Comparison of ENCODE assay signal across 12 cellular contexts in the genomic region with DNA sequence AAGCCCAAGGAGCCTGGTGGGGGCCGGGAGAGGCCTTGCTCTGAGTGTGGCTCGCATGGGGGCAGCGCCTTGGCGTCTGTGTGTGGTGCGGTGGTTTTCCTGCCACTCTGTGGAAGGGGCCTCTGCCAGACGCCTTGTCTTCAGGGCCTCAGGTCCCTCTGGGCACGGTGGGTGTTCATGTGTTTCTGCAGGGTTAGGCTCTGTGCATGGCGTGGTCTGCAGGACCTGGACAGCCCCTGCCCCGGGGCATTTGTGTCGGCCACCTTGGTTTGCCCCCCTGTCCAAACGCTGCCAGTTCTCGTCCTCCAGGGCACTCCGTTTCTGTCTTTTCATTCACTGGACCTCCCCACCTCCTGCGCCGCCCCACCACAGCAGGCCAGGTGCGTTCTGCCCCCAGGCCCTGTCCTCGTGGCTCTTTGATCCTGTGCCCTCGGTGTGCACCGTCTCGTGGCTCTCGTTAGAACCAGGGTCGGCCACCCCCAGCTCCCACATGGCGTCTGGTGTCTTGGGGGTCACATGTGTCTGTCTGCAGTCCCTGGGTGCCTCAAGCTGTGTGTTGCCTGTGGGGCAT. TPM values are rescaled to one million over a fixed set of nuclear protein-coding genes. Genes with fewer than 3 reads are reported as not detected.
DNase-seq lines count a peak whose midpoint lies in the region; ATAC-seq and TF ChIP-seq lines count a peak whose summit lies in the region.
"Had no signal": no experiment of that assay in that cellular context is flagged by ENCODE, and none has a peak within 500 bp of the region (broad histone marks: within the 10 kb centered on the region; RNA-seq: fewer than 3 reads in every experiment).

No MANE protein-coding gene starts in this region.

- H3K27ac ChIP-seq in CD4-positive, alpha-beta memory T cell (ENCODE audit: low read depth, low read length): peak overlapping the region; percentile 67
- H3K27ac ChIP-seq in right atrium auricular region: no peak overlapping the region

- peak overlapping the region; percentile 98 to 100 (median 99) for H3K27ac Mint-ChIP-seq in CD4-positive, alpha-beta memory T cell
- H3K27ac Mint-ChIP-seq in central memory CD8-positive, alpha-beta T cell (ENCODE audit: low read depth): peak overlapping the region; percentile 99
- H3K27ac Mint-ChIP-seq in natural killer cell treated with Interleukin-12 subunit alpha and Interleukin-12 subunit beta and Interleukin-15 and Interleukin-18, amount 100 ng/mL, for 72 hours: peak overlapping the region in 1 of 2 donors; percentile 75

- H3K4me3 ChIP-seq in CD4-positive, alpha-beta memory T cell (ENCODE audit: low read length in 2 of 2): no peak overlapping the region
- H3K4me3 ChIP-seq in LNCaP clone FGC (ENCODE audit: low read depth, low read length) (peak overlapping the region; percentile 46), foreskin fibroblast (ENCODE audit: low read depth in 1 of 2, low read length in 2 of 2) (no peak overlapping the region), right atrium auricular region (no peak overlapping the region), H7 (ENCODE audit: insufficient read depth, low read depth, low read length) (no peak overlapping the region)
- H3K4me3 ChIP-seq: lung had no signal

- H3K27me3 ChIP-seq in CD4-positive, alpha-beta memory T cell (ENCODE audit: insufficient read depth, low read length): no peaks in the 10 kb centered on the region
- H3K27me3 ChIP-seq in right atrium auricular region (no peaks in the 10 kb centered on the region), H7 (ENCODE audit: control insufficient read depth, insufficient read depth, low read length) (no peaks in the 10 kb centered on the region)

- no peaks in the 10 kb centered on the region for H3K9me3 Mint-ChIP-seq in CD4-positive, alpha-beta memory T cell
- no peaks in the 10 kb centered on the region for H3K9me3 Mint-ChIP-seq in central memory CD8-positive, alpha-beta T cell
- H3K9me3 Mint-ChIP-seq in natural killer cell treated with Interleukin-12 subunit alpha and Interleukin-12 subunit beta and Interleukin-15 and Interleukin-18, amount 100 ng/mL, for 72 hours: no peaks in the 10 kb centered on the region

- H3K36me3 ChIP-seq in CD4-positive, alpha-beta memory T cell (ENCODE audit: insufficient read depth, low read length): no peaks in the 10 kb centered on the region
- H3K36me3 ChIP-seq in right atrium auricular region: no peaks in the 10 kb centered on the region
- peaks cover 2% of the 10 kb centered on the region; the same call in 1 of the 2 replicates for H3K36me3 ChIP-seq in H7 (replicated peaks; ENCODE audit: control insufficient read depth, insufficient read depth, low read length)

- CTCF ChIA-PET in CD4-positive, alpha-beta memory T cell (lab: Charles Lee; ENCODE audit: partially characterized antibody): interaction anchor here (1.6 to 3.1 kb wide), 2 partner anchors 20 to 102 kb away, joined by 6 to 20 read pairs; no protein-coding TSS in a partner anchor

- intact Hi-C loops in CD4-positive, alpha-beta memory T cell (cut with micrococcal nuclease): loop anchor here (2.0 kb wide), 1 partner anchor 19 kb away; no protein-coding TSS in a partner anchor

- POLR2A ChIA-PET in CD4-positive, alpha-beta memory T cell (lab: Charles Lee; ENCODE audit: partially characterized antibody): interaction anchor here (0.9 to 6.6 kb wide), 6 partner anchors 9 to 46 kb away, joined by 3 to 83 read pairs (median 6); no protein-coding TSS in a partner anchor

- DNase-seq in CD4-positive, alpha-beta memory T cell: peak in 1 of 5 donors; percentile 40
- DNase-seq in LNCaP clone FGC (ENCODE audit: low read depth) (no peak), foreskin fibroblast (no peak), HK-2 (ENCODE audit: unreplicated experiment) (no peak), right atrium auricular region (ENCODE audit: low spot score) (no peak), H7 (no peak)
- peak in 1 of 2 donors; percentile 45 for DNase-seq in central memory CD8-positive, alpha-beta T cell (ENCODE audit: low spot score in 2 of 2)
- DNase-seq in natural killer cell treated with Interleukin-12 subunit alpha and Interleukin-12 subunit beta and Interleukin-15 and Interleukin-18, amount 100 ng/mL, for 72 hours (ENCODE audit: low spot score): no peak
- DNase-seq: anterior cingulate cortex had no signal

- H3K36me3 Mint-ChIP-seq in CD4-positive, alpha-beta memory T cell: peaks cover 13 to 16% of the 10 kb centered on the region in 2 donors
- peaks cover 28% of the 10 kb centered on the region for H3K36me3 Mint-ChIP-seq in central memory CD8-positive, alpha-beta T cell (ENCODE audit: insufficient read depth)
- peaks cover 9% of the 10 kb centered on the region for H3K36me3 Mint-ChIP-seq in natural killer cell treated with Interleukin-12 subunit alpha and Interleukin-12 subunit beta and Interleukin-15 and Interleukin-18, amount 100 ng/mL, for 72 hours

- H3K4me1 Mint-ChIP-seq in CD4-positive, alpha-beta memory T cell: peaks cover 53 to 90% (median 76%) of the 10 kb centered on the region in 4 donors
- peaks cover 82% of the 10 kb centered on the region for H3K4me1 Mint-ChIP-seq in central memory CD8-positive, alpha-beta T cell
- H3K4me1 Mint-ChIP-seq in natural killer cell treated with Interleukin-12 subunit alpha and Interleukin-12 subunit beta and Interleukin-15 and Interleukin-18, amount 100 ng/mL, for 72 hours (ENCODE audit: low read depth in 2 of 2): peaks cover 71 to 80% of the 10 kb centered on the region in 2 donors

- TF ChIP-seq CTCF in LNCaP clone FGC (IDR thresholded peaks at IDR 0.05; ENCODE audit: control insufficient read depth, extremely low read depth, insufficient read depth) (no peak), foreskin fibroblast (IDR thresholded peaks at IDR 0.05; ENCODE audit: low read depth, low read length) (no peak), right atrium auricular region (IDR thresholded peaks at IDR 0.05) (no peak)

- H3K4me1 ChIP-seq in CD4-positive, alpha-beta memory T cell (ENCODE audit: insufficient read depth, low read length): peaks cover 56% of the 10 kb centered on the region
- peaks cover 0 to 41% of the 10 kb centered on the region in 2 donors for H3K4me1 ChIP-seq in right atrium auricular region

- H3K27me3 Mint-ChIP-seq in CD4-positive, alpha-beta memory T cell: no peaks in the 10 kb centered on the region
- no peaks in the 10 kb centered on the region for H3K27me3 Mint-ChIP-seq in central memory CD8-positive, alpha-beta T cell
- no peaks in the 10 kb centered on the region for H3K27me3 Mint-ChIP-seq in natural killer cell treated with Interleukin-12 subunit alpha and Interleukin-12 subunit beta and Interleukin-15 and Interleukin-18, amount 100 ng/mL, for 72 hours

- peak; percentile 4 for ATAC-seq in central memory CD8-positive, alpha-beta T cell (replicated peaks; ENCODE audit: extremely low read depth, poor library complexity, severe bottlenecking)
- no peak for ATAC-seq in natural killer cell treated with Interleukin-12 subunit alpha and Interleukin-12 subunit beta and Interleukin-15 and Interleukin-18, amount 100 ng/mL, for 72 hours

- no peaks in the 10 kb centered on the region for H3K9me3 ChIP-seq in CD4-positive, alpha-beta memory T cell (ENCODE audit: control insufficient read depth in 1 of 2, low read length in 2 of 2)
- no peaks in the 10 kb centered on the region for H3K9me3 ChIP-seq in right atrium auricular region

- H3K4me3 Mint-ChIP-seq in CD4-positive, alpha-beta memory T cell: peak overlapping the region; percentile 29 to 95 (median 88)
- peak overlapping the region; percentile 71 for H3K4me3 Mint-ChIP-seq in central memory CD8-positive, alpha-beta T cell
- peak overlapping the region; percentile 86 for H3K4me3 Mint-ChIP-seq in natural killer cell treated with Interleukin-12 subunit alpha and Interleukin-12 subunit beta and Interleukin-15 and Interleukin-18, amount 100 ng/mL, for 72 hours

RNA-seq across cellular contexts. Expression of gene ZNF750, which starts 43.7 kb away (rescaled TPM):
- total RNA-seq in CD4-positive, alpha-beta memory T cell: not detected
- not detected for polyA plus RNA-seq in CD4-positive, alpha-beta memory T cell
- not detected for total RNA-seq in natural killer cell treated with Interleukin-12 subunit alpha and Interleukin-12 subunit beta and Interleukin-15 and Interleukin-18, amount 100 ng/mL, for 72 hours
- total RNA-seq in right atrium auricular region: not detected
- total RNA-seq in H7 (2014; rRNA removed; shearing (Covaris generic)): not detected in 2 replicates
- total RNA-seq: posterior vena cava, subcutaneous adipose tissue had no signal
